In the genomic region with DNA sequence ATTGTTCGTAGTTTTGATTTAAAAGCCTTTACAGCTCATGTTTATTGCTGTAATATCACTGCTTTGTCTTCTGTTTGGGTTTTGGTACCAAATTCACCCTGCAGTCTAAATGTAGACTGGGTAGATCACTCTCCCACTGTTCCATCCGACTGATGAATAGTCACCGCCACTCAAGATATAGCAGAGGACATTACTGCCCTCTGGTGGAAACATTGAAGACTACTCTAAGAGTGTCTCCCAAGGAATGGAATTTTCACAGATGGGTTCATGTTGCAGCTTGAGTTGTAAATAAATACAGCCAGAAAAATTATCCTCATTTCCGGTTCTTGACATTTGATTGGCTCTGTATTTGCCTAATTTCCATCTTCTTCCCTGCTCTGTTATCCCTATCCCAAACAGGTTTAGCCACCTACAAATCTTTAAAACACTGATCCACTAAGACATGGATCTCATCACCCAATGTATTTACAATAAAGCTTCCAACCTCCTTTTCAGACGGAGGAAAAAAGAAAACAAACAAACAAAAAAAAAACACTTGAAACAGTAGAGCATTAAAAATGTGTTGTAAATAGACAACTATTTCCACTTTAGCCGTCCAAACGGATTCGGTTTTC, we compare ENCODE assay signal across 8 cellular contexts.
DNase-seq lines count a peak whose midpoint lies in the region; ATAC-seq and TF ChIP-seq lines count a peak whose summit lies in the region.

No MANE protein-coding gene starts in this region.

- CTCF ChIA-PET in CD4-positive, alpha-beta memory T cell (lab: Charles Lee; ENCODE audit: partially characterized antibody): interaction anchor here (0.6 to 3.3 kb wide), 9 partner anchors 10 to 967 kb away, joined by 3 to 17 read pairs (median 3); no protein-coding TSS in a partner anchor

- peaks cover 0 to 3% (median 0%) of the 10 kb centered on the region in 4 donors for H3K4me1 Mint-ChIP-seq in CD4-positive, alpha-beta memory T cell

- H3K18ac ChIP-seq in neuronal stem cell (ENCODE audit: low read length): no peak overlapping the region

- no peaks in the 10 kb centered on the region for H3K36me3 Mint-ChIP-seq in CD4-positive, alpha-beta memory T cell

- no peak overlapping the region for H2BK12ac ChIP-seq in neuronal stem cell (ENCODE audit: low read length)

- no peaks in the 10 kb centered on the region for H3K79me1 ChIP-seq in neuronal stem cell (ENCODE audit: low read depth, low read length)

- no peak overlapping the region for H3K27ac ChIP-seq in CD4-positive, alpha-beta memory T cell (ENCODE audit: low read depth, low read length)
- no peak overlapping the region for H3K27ac ChIP-seq in neuronal stem cell (replicated peaks; ENCODE audit: low read length)

- no peaks in the 10 kb centered on the region for H3K9me3 ChIP-seq in CD4-positive, alpha-beta memory T cell (ENCODE audit: control insufficient read depth in 1 of 2, low read length in 2 of 2)
- H3K9me3 ChIP-seq in neuronal stem cell (replicated peaks in 1 of 2; ENCODE audit: control insufficient read depth in 2 of 2, insufficient read depth in 1 of 2, low read depth in 1 of 2, low read length in 2 of 2): no peaks in the 10 kb centered on the region

- intact Hi-C loops in CD4-positive, alpha-beta memory T cell (cut with micrococcal nuclease): loop anchor here (5.0 kb wide), 1 partner anchor 196 kb away; the partner anchor contains the start of gene CPNE8

- no peak overlapping the region for H2BK15ac ChIP-seq in neuronal stem cell (ENCODE audit: low read length)

- H4K8ac ChIP-seq in neuronal stem cell (ENCODE audit: low read depth, low read length): no peak overlapping the region

- no peak overlapping the region for H2AK5ac ChIP-seq in neuronal stem cell (ENCODE audit: low read depth, low read length)

- H3K4me1 ChIP-seq in CD4-positive, alpha-beta memory T cell (ENCODE audit: insufficient read depth, low read length): no peaks in the 10 kb centered on the region
- H3K4me1 ChIP-seq in neuronal stem cell (ENCODE audit: control insufficient read depth in 2 of 2, insufficient read depth in 1 of 2, low read depth in 1 of 2, low read length in 2 of 2): no peaks in the 10 kb centered on the region

- H3K27me3 Mint-ChIP-seq in CD4-positive, alpha-beta memory T cell: peaks cover 0 to 4% of the 10 kb centered on the region in 2 donors

- H3K36me3 ChIP-seq in CD4-positive, alpha-beta memory T cell (ENCODE audit: insufficient read depth, low read length): no peaks in the 10 kb centered on the region
- H3K36me3 ChIP-seq in neuronal stem cell (replicated peaks in 1 of 2; ENCODE audit: control insufficient read depth in 2 of 2, insufficient read depth in 2 of 2, low read length in 2 of 2): no peaks in the 10 kb centered on the region

- H3K9ac ChIP-seq in neuronal stem cell (ENCODE audit: low read depth, low read length, poor library complexity): no peak overlapping the region

- H3K4ac ChIP-seq in neuronal stem cell (ENCODE audit: low read length): no peak overlapping the region

- no peak overlapping the region for H4K91ac ChIP-seq in neuronal stem cell (ENCODE audit: low read depth, low read length, poor library complexity)

- TF ChIP-seq CTCF in fibroblast of pulmonary artery (IDR thresholded peaks at IDR 0.05; ENCODE audit: low read length, missing control alignments): peak; percentile 78

- no peak overlapping the region for H3K23ac ChIP-seq in neuronal stem cell (ENCODE audit: low read depth, low read length, poor library complexity)

- no peak overlapping the region for H3K4me2 ChIP-seq in neuronal stem cell (ENCODE audit: insufficient read depth, low read length, poor library complexity, severe bottlenecking)

- no peak overlapping the region for H3K27ac Mint-ChIP-seq in CD4-positive, alpha-beta memory T cell

- H2BK5ac ChIP-seq in neuronal stem cell (ENCODE audit: low read length): no peak overlapping the region

- ATAC-seq in GM18858 (IDR thresholded peaks at IDR 0.05; ENCODE audit: unreplicated experiment) (peak; percentile 94), HG02884 (IDR thresholded peaks at IDR 0.05; ENCODE audit: unreplicated experiment) (peak; percentile 98)

- no peak overlapping the region for H3K4me3 Mint-ChIP-seq in CD4-positive, alpha-beta memory T cell

- no CpG with 5 or more reads among the region's 8 CpGs for WGBS in neuronal stem cell (ENCODE audit: extremely low coverage in 2 of 2, insufficient read length in 2 of 2, insufficient replicate concordance in 1 of 2), 2 donors

- DNase-seq in CD4-positive, alpha-beta memory T cell: peak in 4 of 5 donors; percentile 32 to 36 (median 34)
- DNase-seq in NCI-H1092 (lab: John Stamatoyannopoulos, UW) (peak; percentile 44), SW 1271 (lab: John Stamatoyannopoulos, UW) (peak; percentile 32 to 57), fibroblast of pulmonary artery (ENCODE audit: low read depth) (peak; percentile 77), neuronal stem cell (ENCODE audit: low spot score) (peak; percentile 65)
- DNase-seq in stimulated activated CD4-positive, alpha-beta T cell treated with anti-CD3 and anti-CD28 coated beads, Interleukin-2, amount 100 ng/mL, for 24 hours: no peak

- peaks cover 0 to 2% (median 0%) of the 10 kb centered on the region in 8 donors for H3K9me3 Mint-ChIP-seq in CD4-positive, alpha-beta memory T cell

- H3K14ac ChIP-seq in neuronal stem cell (ENCODE audit: low read length): no peak overlapping the region

- no peak overlapping the region for H2BK120ac ChIP-seq in neuronal stem cell (ENCODE audit: low read depth, low read length)

- H3K27me3 ChIP-seq in CD4-positive, alpha-beta memory T cell (ENCODE audit: insufficient read depth, low read length): no peaks in the 10 kb centered on the region
- H3K27me3 ChIP-seq in neuronal stem cell (ENCODE audit: control insufficient read depth in 3 of 3, insufficient read depth in 3 of 3, low read depth in 1 of 3, low read length in 3 of 3): no peaks in the 10 kb centered on the region

- no peak overlapping the region for H3K4me3 ChIP-seq in CD4-positive, alpha-beta memory T cell (ENCODE audit: low read length in 2 of 2)
- no peak overlapping the region for H3K4me3 ChIP-seq in fibroblast of pulmonary artery (replicated peaks; ENCODE audit: low read depth, low read length)
- no peak overlapping the region for H3K4me3 ChIP-seq in neuronal stem cell (ENCODE audit: low read length in 2 of 2)

- POLR2A ChIA-PET in CD4-positive, alpha-beta memory T cell (lab: Charles Lee; ENCODE audit: partially characterized antibody): no interaction called here

- H2AFZ ChIP-seq in neuronal stem cell (ENCODE audit: low read length): no peak overlapping the region

Comparison
In these comparisons a context has a peak if more than half of its experiments do, and no peak if none do; other contexts are left out.
1. DNase-seq: peak in CD4-positive, alpha-beta memory T cell (4 of 5), NCI-H1092 (single experiment), SW 1271 (2 of 2), fibroblast of pulmonary artery (single experiment) and neuronal stem cell (single experiment); none in stimulated activated CD4-positive, alpha-beta T cell treated with anti-CD3 and anti-CD28 coated beads, Interleukin-2, amount 100 ng/mL, for 24 hours (0 of 2).